In genomic region chr15:41851167-41851523, GRCh38 we compare ENCODE assay signal across 18 cellular contexts. TPM values are rescaled to one million over a fixed set of nuclear protein-coding genes. Genes with fewer than 3 reads are reported as not detected.
DNase-seq lines count a peak whose midpoint lies in the region; ATAC-seq and TF ChIP-seq lines count a peak whose summit lies in the region.
"Had no signal": no experiment of that assay in that cellular context is flagged by ENCODE, and none has a peak within 500 bp of the region (broad histone marks: within the 10 kb centered on the region; RNA-seq: fewer than 3 reads in every experiment).

No MANE protein-coding gene starts in this region.

- ATAC-seq in left lung: peak; percentile 26

- H3K27ac Mint-ChIP-seq in activated naive CD4-positive, alpha-beta T cell treated with anti-CD3 and anti-CD28 coated beads, Interleukin-2, amount 10 ng/mL, durations not matched to agents 7 days and 5 days: peak overlapping the region; percentile 69
- H3K27ac Mint-ChIP-seq in activated naive CD4-positive, alpha-beta T cell treated with anti-CD3 and anti-CD28 coated beads for 36 hours: no peak overlapping the region
- no peak overlapping the region for H3K27ac Mint-ChIP-seq in activated T-helper 1 cell treated with anti-CD3 and anti-CD28 coated beads, Interleukin-12 subunit alpha, Interleukin-12 subunit beta, Interleukin-2, Interleukin-4 antibody, amounts not matched to agents 30 ng/mL and 10 ng/mL and 1 ng/mL, durations not matched to agents 14 hours and 24 hours and 36 hours
- H3K27ac Mint-ChIP-seq: B cell had no signal

- H3K27me3 Mint-ChIP-seq in activated naive CD4-positive, alpha-beta T cell treated with anti-CD3 and anti-CD28 coated beads, Interleukin-2, amount 10 ng/mL, durations not matched to agents 7 days and 5 days: peaks cover 18% of the 10 kb centered on the region
- H3K27me3 Mint-ChIP-seq in activated naive CD4-positive, alpha-beta T cell treated with anti-CD3 and anti-CD28 coated beads for 36 hours (ENCODE audit: low read depth): no peaks in the 10 kb centered on the region
- H3K27me3 Mint-ChIP-seq in activated T-helper 1 cell treated with anti-CD3 and anti-CD28 coated beads, Interleukin-12 subunit alpha, Interleukin-12 subunit beta, Interleukin-2, Interleukin-4 antibody, amounts not matched to agents 30 ng/mL and 10 ng/mL and 1 ng/mL, durations not matched to agents 14 hours and 24 hours and 36 hours (ENCODE audit: insufficient read depth): peaks cover 3% of the 10 kb centered on the region
- H3K27me3 Mint-ChIP-seq: B cell; CD4-positive, alpha-beta memory T cell had no signal

- H3K9me3 Mint-ChIP-seq in activated naive CD4-positive, alpha-beta T cell treated with anti-CD3 and anti-CD28 coated beads, Interleukin-2, amount 10 ng/mL, durations not matched to agents 7 days and 5 days: no peaks in the 10 kb centered on the region
- H3K9me3 Mint-ChIP-seq in activated naive CD4-positive, alpha-beta T cell treated with anti-CD3 and anti-CD28 coated beads for 36 hours: no peaks in the 10 kb centered on the region
- no peaks in the 10 kb centered on the region for H3K9me3 Mint-ChIP-seq in activated T-helper 1 cell treated with anti-CD3 and anti-CD28 coated beads, Interleukin-12 subunit alpha, Interleukin-12 subunit beta, Interleukin-2, Interleukin-4 antibody, amounts not matched to agents 30 ng/mL and 10 ng/mL and 1 ng/mL, durations not matched to agents 14 hours and 24 hours and 36 hours
- H3K9me3 Mint-ChIP-seq: CD4-positive, alpha-beta memory T cell had no signal

- CTCF ChIA-PET in activated naive CD4-positive, alpha-beta T cell treated with anti-CD3 and anti-CD28 coated beads, Interleukin-2, amount 10 ng/mL, durations not matched to agents 7 days and 5 days (lab: Charles Lee): interaction anchor here (1.6 kb wide), 1 partner anchor 78 kb away, joined by 6 read pairs; the partner anchor contains the start of gene MAPKBP1
- CTCF ChIA-PET in activated naive CD4-positive, alpha-beta T cell treated with anti-CD3 and anti-CD28 coated beads for 36 hours (lab: Charles Lee): interaction anchor here (0.7 to 0.9 kb wide), 2 partner anchors 54 to 70 kb away, joined by 3 read pairs; no protein-coding TSS in a partner anchor
- CTCF ChIA-PET in RWPE1 (lab: Yijun Ruan, JAX): interaction anchor here (0.6 to 0.9 kb wide), 2 partner anchors 9 to 238 kb away, joined by 3 read pairs; no protein-coding TSS in a partner anchor

- H3K36me3 Mint-ChIP-seq in activated naive CD4-positive, alpha-beta T cell treated with anti-CD3 and anti-CD28 coated beads, Interleukin-2, amount 10 ng/mL, durations not matched to agents 7 days and 5 days: peaks cover 4% of the 10 kb centered on the region
- peaks cover 4% of the 10 kb centered on the region for H3K36me3 Mint-ChIP-seq in activated naive CD4-positive, alpha-beta T cell treated with anti-CD3 and anti-CD28 coated beads for 36 hours (ENCODE audit: low read depth)
- peaks cover 6% of the 10 kb centered on the region for H3K36me3 Mint-ChIP-seq in activated T-helper 1 cell treated with anti-CD3 and anti-CD28 coated beads, Interleukin-12 subunit alpha, Interleukin-12 subunit beta, Interleukin-2, Interleukin-4 antibody, amounts not matched to agents 30 ng/mL and 10 ng/mL and 1 ng/mL, durations not matched to agents 14 hours and 24 hours and 36 hours (ENCODE audit: low read depth)

- H3K27ac ChIP-seq in RWPE1: peak overlapping the region; percentile 84; the same call in 1 of the 2 replicates
- no peak overlapping the region for H3K27ac ChIP-seq in left lung
- H3K27ac ChIP-seq: PC-9 had no signal

- peaks cover 0 to 47% of the 10 kb centered on the region in 2 donors for H3K36me3 ChIP-seq in left lung

- peaks cover 0 to 3% of the 10 kb centered on the region in 2 donors for H3K4me1 ChIP-seq in left lung

- no peak overlapping the region for H3K4me3 Mint-ChIP-seq in activated naive CD4-positive, alpha-beta T cell treated with anti-CD3 and anti-CD28 coated beads, Interleukin-2, amount 10 ng/mL, durations not matched to agents 7 days and 5 days
- no peak overlapping the region for H3K4me3 Mint-ChIP-seq in activated naive CD4-positive, alpha-beta T cell treated with anti-CD3 and anti-CD28 coated beads for 36 hours
- no peak overlapping the region for H3K4me3 Mint-ChIP-seq in activated T-helper 1 cell treated with anti-CD3 and anti-CD28 coated beads, Interleukin-12 subunit alpha, Interleukin-12 subunit beta, Interleukin-2, Interleukin-4 antibody, amounts not matched to agents 30 ng/mL and 10 ng/mL and 1 ng/mL, durations not matched to agents 14 hours and 24 hours and 36 hours
- H3K4me3 Mint-ChIP-seq: B cell; CD4-positive, alpha-beta memory T cell had no signal

- POLR2A ChIA-PET in RWPE1 (lab: Yijun Ruan, JAX; ENCODE audit: low non-redundant PET): interaction anchor here (0.6 to 1.6 kb wide), 3 partner anchors 13 to 113 kb away, joined by 3 to 5 read pairs (median 3); partner anchors contain the start of gene PLA2G4B

- intact Hi-C loops in activated naive CD4-positive, alpha-beta T cell treated with anti-CD3 and anti-CD28 coated beads for 36 hours (cut with micrococcal nuclease): no loop called here
- intact Hi-C loops in left lung (cut with DNase I): no loop called here
- intact Hi-C loops in activated T-helper 1 cell treated with anti-CD3 and anti-CD28 coated beads, Interleukin-12 subunit alpha, Interleukin-12 subunit beta, Interleukin-2, Interleukin-4 antibody, amounts not matched to agents 30 ng/mL and 10 ng/mL and 1 ng/mL, durations not matched to agents 14 hours and 24 hours and 36 hours (cut with micrococcal nuclease): no loop called here

- DNase-seq in activated naive CD4-positive, alpha-beta T cell treated with anti-CD3 and anti-CD28 coated beads, Interleukin-2, amount 10 ng/mL, durations not matched to agents 7 days and 5 days: no peak
- DNase-seq in activated naive CD4-positive, alpha-beta T cell treated with anti-CD3 and anti-CD28 coated beads for 36 hours: no peak
- DNase-seq in RWPE1 (ENCODE audit: low spot score) (no peak), left lung (no peak), activated T-cell treated with anti-CD3 and anti-CD28 coated beads for 4 hours (no peak), NK-92 (lab: John Stamatoyannopoulos, UW; ENCODE audit: unreplicated experiment) (no peak)
- DNase-seq in activated T-helper 1 cell treated with anti-CD3 and anti-CD28 coated beads, Interleukin-12 subunit alpha, Interleukin-12 subunit beta, Interleukin-2, Interleukin-4 antibody, amounts not matched to agents 30 ng/mL and 10 ng/mL and 1 ng/mL, durations not matched to agents 14 hours and 24 hours and 36 hours (ENCODE audit: low spot score): no peak
- DNase-seq: CD4-positive, alpha-beta memory T cell; H7; IMR-90; Kasumi-1; NCI-H1105; NCI-H1694; NCI-H510A; NCI-H774; PC-9; SW 1271 had no signal

- no peaks in the 10 kb centered on the region for H3K9me3 ChIP-seq in left lung

- no peaks in the 10 kb centered on the region for H3K27me3 ChIP-seq in left lung

- TF ChIP-seq CTCF in RWPE1 (conservative IDR thresholded peaks at IDR 0.05; ENCODE audit: low read depth) (no peak), left lung (IDR thresholded peaks at IDR 0.05) (no peak)

- no peak overlapping the region for H3K4me3 ChIP-seq in left lung
- H3K4me3 ChIP-seq: PC-9 had no signal

- no peaks in the 10 kb centered on the region for H3K4me1 Mint-ChIP-seq in activated naive CD4-positive, alpha-beta T cell treated with anti-CD3 and anti-CD28 coated beads, Interleukin-2, amount 10 ng/mL, durations not matched to agents 7 days and 5 days
- H3K4me1 Mint-ChIP-seq in activated naive CD4-positive, alpha-beta T cell treated with anti-CD3 and anti-CD28 coated beads for 36 hours (ENCODE audit: low read depth): peaks cover 4% of the 10 kb centered on the region
- H3K4me1 Mint-ChIP-seq in activated T-helper 1 cell treated with anti-CD3 and anti-CD28 coated beads, Interleukin-12 subunit alpha, Interleukin-12 subunit beta, Interleukin-2, Interleukin-4 antibody, amounts not matched to agents 30 ng/mL and 10 ng/mL and 1 ng/mL, durations not matched to agents 14 hours and 24 hours and 36 hours (ENCODE audit: low read depth): peaks cover 7% of the 10 kb centered on the region

RNA-seq across cellular contexts. Expression of gene PLA2G4B, which starts 12.5 kb away (rescaled TPM):
- 1 to 10 TPM; 9.0 to 9.7 TPM for total RNA-seq in activated naive CD4-positive, alpha-beta T cell treated with anti-CD3 and anti-CD28 coated beads for 36 hours
- total RNA-seq in left lung: 1 to 10 TPM; 9.2 to 9.3 TPM
- 6.0 and 6.7 TPM in 2 replicates for total RNA-seq in activated T-helper 1 cell treated with anti-CD3 and anti-CD28 coated beads, Interleukin-12 subunit alpha, Interleukin-12 subunit beta, Interleukin-2, Interleukin-4 antibody, amounts not matched to agents 30 ng/mL and 10 ng/mL and 1 ng/mL, durations not matched to agents 14 hours and 24 hours and 36 hours

RNA-seq across cellular contexts. Expression of gene JMJD7, which starts 23.3 kb away (rescaled TPM):
- total RNA-seq in activated naive CD4-positive, alpha-beta T cell treated with anti-CD3 and anti-CD28 coated beads for 36 hours: 10 to 100 TPM; 18.7 to 19.8 TPM
- total RNA-seq in left lung: 10 to 100 TPM; 19.5 to 26.4 TPM
- 14.2 and 17.8 TPM in 2 replicates for total RNA-seq in activated T-helper 1 cell treated with anti-CD3 and anti-CD28 coated beads, Interleukin-12 subunit alpha, Interleukin-12 subunit beta, Interleukin-2, Interleukin-4 antibody, amounts not matched to agents 30 ng/mL and 10 ng/mL and 1 ng/mL, durations not matched to agents 14 hours and 24 hours and 36 hours

RNA-seq across cellular contexts. Expression of gene SPTBN5, which starts 42.7 kb away (rescaled TPM):
- under 1 TPM; 0.17 to 0.32 TPM for total RNA-seq in activated naive CD4-positive, alpha-beta T cell treated with anti-CD3 and anti-CD28 coated beads for 36 hours
- 1 to 10 TPM; 2.2 to 4.8 TPM for total RNA-seq in left lung
- total RNA-seq in activated T-helper 1 cell treated with anti-CD3 and anti-CD28 coated beads, Interleukin-12 subunit alpha, Interleukin-12 subunit beta, Interleukin-2, Interleukin-4 antibody, amounts not matched to agents 30 ng/mL and 10 ng/mL and 1 ng/mL, durations not matched to agents 14 hours and 24 hours and 36 hours: 1.2 and 1.9 TPM in 2 replicates
